ENCODE assay signal across 1 cellular context in the genomic region with DNA sequence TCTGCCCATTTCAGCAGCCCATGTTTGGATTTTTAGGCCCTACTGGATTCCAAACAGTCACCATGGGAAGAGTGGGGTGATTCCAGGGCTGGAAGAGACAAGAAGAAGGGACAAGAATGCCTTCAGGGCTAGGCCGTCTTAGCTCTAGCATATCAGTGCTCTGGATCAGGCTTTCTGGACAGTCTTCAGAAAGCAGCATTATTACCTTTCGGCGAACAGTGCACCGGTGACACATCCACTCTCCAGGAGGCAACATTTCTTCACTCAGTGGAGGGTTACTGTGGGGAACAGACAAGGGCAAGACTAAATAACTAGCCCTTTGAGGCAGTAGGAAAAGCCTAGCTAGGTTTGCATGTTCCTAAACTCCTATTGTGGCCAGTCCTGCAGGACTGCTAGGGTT.
TF ChIP-seq lines count a peak whose summit lies in the region.

No MANE protein-coding gene starts in this region.

TF ChIP-seq in K562, 482 proteins besides CTCF, POLR2A, EP300 and RAD21:
- no peak for TF ChIP-seq TCFL5 (CRISPR knock-in tag; conservative IDR thresholded peaks at IDR 0.05)
- no peak for TF ChIP-seq PHF21A (IDR thresholded peaks at IDR 0.05; ENCODE audit: borderline replicate concordance, low read depth)
- TF ChIP-seq NR2F6 (CRISPR knock-in tag; IDR thresholded peaks at IDR 0.05) = no peak
- TF ChIP-seq JUN (IDR thresholded peaks at IDR 0.05; ENCODE audit: borderline replicate concordance, low read depth, low read length) = no peak
- TF ChIP-seq JUN (CRISPR knock-in tag; IDR thresholded peaks at IDR 0.05; ENCODE audit: borderline replicate concordance) = no peak
- 0 out of 2 replicates have a peak, but pooled peaks have one; percentile 15 for TF ChIP-seq ZNF584 (CRISPR knock-in tag; IDR thresholded peaks at IDR 0.05; ENCODE audit: low read depth)
- 0 out of 4 replicates have a peak, but pooled peaks of 1 of the 2 experiments have one; percentile 40 for TF ChIP-seq MAZ (CRISPR knock-in tag; conservative IDR thresholded peaks at IDR 0.05 in 1 of 2, IDR thresholded peaks at IDR 0.05 in 1 of 2)
- peak; percentile 35; the same call in 1 of the 2 replicates for TF ChIP-seq DMBX1 (CRISPR knock-in tag; IDR thresholded peaks at IDR 0.05; ENCODE audit: borderline replicate concordance)
- no peak for TF ChIP-seq SIN3B (IDR thresholded peaks at IDR 0.05; ENCODE audit: low read depth)
- peak; percentile 47; the same call in 1 of the 2 replicates for TF ChIP-seq ZNF175 (CRISPR knock-in tag; IDR thresholded peaks at IDR 0.05; ENCODE audit: low read depth)
